27 cellular contexts compared by ENCODE assay signal in the genomic region with DNA sequence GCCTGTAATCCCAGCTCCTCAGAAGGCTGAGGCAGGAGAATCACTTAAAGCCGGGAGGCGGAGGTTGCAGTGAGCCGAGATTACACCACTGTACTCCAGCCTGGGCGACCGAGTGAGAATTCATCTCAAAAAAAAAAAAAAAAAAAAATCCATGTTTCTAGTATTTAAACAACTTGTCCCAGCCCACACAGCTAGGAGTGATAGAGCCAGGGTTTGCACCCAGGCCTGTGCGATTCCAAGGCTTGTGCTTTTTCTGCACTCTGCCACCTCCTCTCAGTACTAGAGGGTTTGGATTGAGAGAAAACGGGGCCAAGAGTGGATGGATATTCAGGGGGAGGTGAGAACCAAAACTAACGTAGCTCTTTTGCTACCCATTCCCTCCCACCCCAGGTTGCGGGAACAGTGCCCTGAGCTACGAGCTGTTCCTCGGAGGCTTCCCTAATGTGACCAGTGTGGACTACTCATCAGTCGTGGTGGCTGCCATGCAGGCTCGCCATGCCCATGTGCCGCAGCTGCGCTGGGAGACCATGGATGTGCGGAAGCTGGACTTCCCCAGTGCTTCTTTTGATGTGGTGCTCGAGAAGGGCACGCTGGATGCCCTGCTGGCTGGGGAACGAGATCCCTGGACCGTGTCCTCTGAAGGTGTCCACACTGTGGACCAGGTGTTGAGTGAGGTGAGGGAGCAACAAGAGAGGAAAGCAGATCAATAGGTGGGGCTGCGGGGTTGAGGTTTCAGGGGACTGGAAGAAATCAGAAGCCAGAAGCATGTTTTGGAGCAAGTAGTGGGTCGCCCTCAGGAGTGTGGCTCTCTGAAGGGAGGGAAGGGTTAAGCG. TPM values are rescaled to one million over a fixed set of nuclear protein-coding genes. Genes with fewer than 3 reads are reported as not detected.
DNase-seq lines count a peak whose midpoint lies in the region; ATAC-seq and TF ChIP-seq lines count a peak whose summit lies in the region.
"Had no signal": no experiment of that assay in that cellular context is flagged by ENCODE, and none has a peak within 500 bp of the region (broad histone marks: within the 10 kb centered on the region; RNA-seq: fewer than 3 reads in every experiment).

No MANE protein-coding gene starts in this region.

- H2AFZ ChIP-seq in neuronal stem cell (ENCODE audit: low read length): no peak overlapping the region
- no peak overlapping the region for H2AFZ ChIP-seq in GM23248

- H2BK120ac ChIP-seq in neuronal stem cell (ENCODE audit: low read depth, low read length): no peak overlapping the region

- H2BK12ac ChIP-seq in neuronal stem cell (ENCODE audit: low read length): no peak overlapping the region

- ATAC-seq in CD4-positive, CD25-positive, alpha-beta regulatory T cell (ENCODE audit: low read depth in 2 of 2): no peak
- ATAC-seq: HCT116 had no signal

- peak overlapping the region in 1 of 3 donors; percentile 84 for H3K27ac Mint-ChIP-seq in CD4-positive, CD25-positive, alpha-beta regulatory T cell
- H3K27ac Mint-ChIP-seq in chondrocyte (ENCODE audit: unreplicated experiment): no peak overlapping the region

- H3K4me2 ChIP-seq in neuronal stem cell (ENCODE audit: insufficient read depth, low read length, poor library complexity, severe bottlenecking) (no peak overlapping the region), GM23248 (ENCODE audit: unreplicated experiment) (no peak overlapping the region)

- no peak for TF ChIP-seq CTCF in chondrocyte (IDR thresholded peaks at IDR 0.05)

- H4K8ac ChIP-seq in neuronal stem cell (ENCODE audit: low read depth, low read length): no peak overlapping the region

- no peak overlapping the region for H2BK5ac ChIP-seq in neuronal stem cell (ENCODE audit: low read length)

- H3K27ac ChIP-seq in CD4-positive, CD25-positive, alpha-beta regulatory T cell (ENCODE audit: insufficient read depth, low read length, poor library complexity, severe bottlenecking): no peak overlapping the region
- H3K27ac ChIP-seq in neuronal stem cell (replicated peaks; ENCODE audit: low read length) (no peak overlapping the region), GM23248 (no peak overlapping the region)
- H3K27ac ChIP-seq: Peyer's patch, SK-N-MC had no signal

- peak overlapping the region; percentile 12 for H2BK15ac ChIP-seq in neuronal stem cell (ENCODE audit: low read length)

- H3K9me2 ChIP-seq in GM23248 (ENCODE audit: insufficient read depth): no peaks in the 10 kb centered on the region

- no peak overlapping the region for H3K4ac ChIP-seq in neuronal stem cell (ENCODE audit: low read length)

- peaks cover 6% of the 10 kb centered on the region; the same call in 1 of the 2 replicates for H3F3A ChIP-seq in GM23248 (ENCODE audit: insufficient read depth)

- H3K9ac ChIP-seq in neuronal stem cell (ENCODE audit: low read depth, low read length, poor library complexity) (peak overlapping the region; percentile 70), GM23248 (no peak overlapping the region)

- H3K4me1 Mint-ChIP-seq in CD4-positive, CD25-positive, alpha-beta regulatory T cell: peaks cover 0 to 23% (median 15%) of the 10 kb centered on the region in 4 donors
- peaks cover 17% of the 10 kb centered on the region for H3K4me1 Mint-ChIP-seq in chondrocyte (ENCODE audit: low read depth)

- H3K27me3 Mint-ChIP-seq in CD4-positive, CD25-positive, alpha-beta regulatory T cell: peaks cover 18% of the 10 kb centered on the region
- peaks cover 7% of the 10 kb centered on the region for H3K27me3 Mint-ChIP-seq in chondrocyte (ENCODE audit: low read depth)

- no CpG with 5 or more reads among the region's 23 CpGs for WGBS in neuronal stem cell (ENCODE audit: extremely low coverage in 2 of 2, insufficient read length in 2 of 2, insufficient replicate concordance in 1 of 2), 2 donors
- 85 to 88% methylated on average over 23 of the region's 23 CpGs for WGBS in GM23248 (ENCODE audit: low coverage in 1 of 2, low lambda C conversion rate in 2 of 2, missing lambda C conversion rate in 2 of 2), 2 experiments

- no peaks in the 10 kb centered on the region for H3K9me3 ChIP-seq in CD4-positive, CD25-positive, alpha-beta regulatory T cell (ENCODE audit: control insufficient read depth in 2 of 2, low read length in 2 of 2)
- H3K9me3 ChIP-seq in neuronal stem cell (replicated peaks in 1 of 2; ENCODE audit: control insufficient read depth in 2 of 2, insufficient read depth in 1 of 2, low read depth in 1 of 2, low read length in 2 of 2) (no peaks in the 10 kb centered on the region), GM23248 (ENCODE audit: low read depth) (no peaks in the 10 kb centered on the region)
- H3K9me3 ChIP-seq: Peyer's patch had no signal

- in situ Hi-C loops in GM23248 (cut with MboI): loop anchor here (10.0 kb wide), 1 partner anchor 362 kb away; no protein-coding TSS in a partner anchor

- H3K4me3 ChIP-seq in CD4-positive, CD25-positive, alpha-beta regulatory T cell (ENCODE audit: low read depth, low read length): no peak overlapping the region
- H3K4me3 ChIP-seq in neuronal stem cell (ENCODE audit: low read length in 2 of 2): no peak overlapping the region
- H3K4me3 ChIP-seq in GM23248: no peak overlapping the region
- H3K4me3 ChIP-seq: Peyer's patch, SK-N-MC had no signal

- H3K4me1 ChIP-seq in CD4-positive, CD25-positive, alpha-beta regulatory T cell (ENCODE audit: control insufficient read depth, insufficient read depth, low read length, poor library complexity, severe bottlenecking): peaks cover 20% of the 10 kb centered on the region
- H3K4me1 ChIP-seq in neuronal stem cell (ENCODE audit: control insufficient read depth in 2 of 2, insufficient read depth in 1 of 2, low read depth in 1 of 2, low read length in 2 of 2): peaks cover 3 to 7% of the 10 kb centered on the region in 2 donors
- H3K4me1 ChIP-seq in GM23248 (ENCODE audit: insufficient read depth): 0 out of 2 replicates have a peak, but pooled peaks cover 2% of the 10 kb centered on the region

- H3K36me3 Mint-ChIP-seq in CD4-positive, CD25-positive, alpha-beta regulatory T cell: peaks cover 8% of the 10 kb centered on the region
- H3K36me3 Mint-ChIP-seq in chondrocyte (ENCODE audit: low read depth): peaks cover 9% of the 10 kb centered on the region

- no peak overlapping the region for H3K14ac ChIP-seq in neuronal stem cell (ENCODE audit: low read length)

- H4K20me1 ChIP-seq in GM23248 (ENCODE audit: insufficient read depth): no peaks in the 10 kb centered on the region

- no peak overlapping the region for H3K23ac ChIP-seq in neuronal stem cell (ENCODE audit: low read depth, low read length, poor library complexity)

- H3K27me3 ChIP-seq in CD4-positive, CD25-positive, alpha-beta regulatory T cell (ENCODE audit: control insufficient read depth, insufficient read depth, low read length): peaks cover 3% of the 10 kb centered on the region
- H3K27me3 ChIP-seq in neuronal stem cell (ENCODE audit: control insufficient read depth in 3 of 3, insufficient read depth in 3 of 3, low read depth in 1 of 3, low read length in 3 of 3): peaks cover 18 to 34% (median 22%) of the 10 kb centered on the region in 3 experiments
- H3K27me3 ChIP-seq in GM23248 (replicated peaks; ENCODE audit: insufficient read depth): no peaks in the 10 kb centered on the region

- H3K18ac ChIP-seq in neuronal stem cell (ENCODE audit: low read length): no peak overlapping the region

- no peak overlapping the region for H2AK5ac ChIP-seq in neuronal stem cell (ENCODE audit: low read depth, low read length)

- peaks cover 4% of the 10 kb centered on the region for H3K79me1 ChIP-seq in neuronal stem cell (ENCODE audit: low read depth, low read length)

- no peak for DNase-seq in CD4-positive, CD25-positive, alpha-beta regulatory T cell
- DNase-seq in chondrocyte (ENCODE audit: low spot score) (peak; percentile 82), neuronal stem cell (ENCODE audit: low spot score) (no peak), T-helper 2 cell (no peak), OCI-M2 (lab: John Stamatoyannopoulos, UW; ENCODE audit: unreplicated experiment) (no peak), NOMO-1 treated with dmso at 0.1 percent for 144 hours (lab: John Stamatoyannopoulos, UW; ENCODE audit: unreplicated experiment) (no peak), GM23248 (no peak)
- DNase-seq: ACHN; CD4-positive, alpha-beta memory T cell; COR-L47; IMR-90; KG1; NCI-H1048; NCI-H1417; NCI-H1694; NCI-H2081; NCI-H2227 treated with DMSO at 0.1 percent for 48 hours; NCI-H526 treated with DMSO at 0.1 percent for 48 hours; Peyer's patch; SIG-M5 had no signal

- H3K4me3 Mint-ChIP-seq in CD4-positive, CD25-positive, alpha-beta regulatory T cell: peak overlapping the region in 3 of 4 donors; percentile 46 to 82 (median 77)
- no peak overlapping the region for H3K4me3 Mint-ChIP-seq in chondrocyte (ENCODE audit: unreplicated experiment)

- peaks cover 0 to 2% (median 0%) of the 10 kb centered on the region in 7 donors for H3K9me3 Mint-ChIP-seq in CD4-positive, CD25-positive, alpha-beta regulatory T cell
- no peaks in the 10 kb centered on the region for H3K9me3 Mint-ChIP-seq in chondrocyte (ENCODE audit: low read depth)

- no peak overlapping the region for H4K91ac ChIP-seq in neuronal stem cell (ENCODE audit: low read depth, low read length, poor library complexity)

- no peaks in the 10 kb centered on the region for H3K36me3 ChIP-seq in CD4-positive, CD25-positive, alpha-beta regulatory T cell (ENCODE audit: control insufficient read depth, insufficient read depth, low read length)
- H3K36me3 ChIP-seq in neuronal stem cell (replicated peaks in 1 of 2; ENCODE audit: control insufficient read depth in 2 of 2, insufficient read depth in 2 of 2, low read length in 2 of 2) (no peaks in the 10 kb centered on the region), GM23248 (ENCODE audit: low read depth) (no peaks in the 10 kb centered on the region)
- H3K36me3 ChIP-seq: Peyer's patch had no signal

- no peaks in the 10 kb centered on the region for H3K79me2 ChIP-seq in GM23248 (ENCODE audit: insufficient read depth)

RNA-seq across cellular contexts. Expression of gene CAMK2N2, which starts 4.1 kb away (rescaled TPM):
- 0.37 TPM for total RNA-seq in CD4-positive, CD25-positive, alpha-beta regulatory T cell
- not detected for polyA plus RNA-seq in CD4-positive, CD25-positive, alpha-beta regulatory T cell
- total RNA-seq in chondrocyte: 3.2 to 5.3 TPM (median 3.9 TPM) in 3 replicates
- 2.9 TPM for polyA plus RNA-seq in neuronal stem cell (2013, experiment 1 of 2)
- 2.7 TPM for polyA plus RNA-seq in neuronal stem cell (2013, experiment 2 of 2)
- total RNA-seq in GM23248 (2014; rRNA removed; shearing (Covaris generic)): 0.11 TPM in 1 of 2 replicates, not detected in the other
- 0.14 TPM in 1 of 2 replicates, not detected in the other for polyA plus RNA-seq in GM23248 (2016; fragmentation: Nextera tagmentation; extraction: Ambion mirVana)
- total RNA-seq: IMR-90, NCI-H460, OCI-LY7, Peyer's patch had no signal
- polyA plus RNA-seq: CD4-positive, alpha-beta memory T cell had no signal

RNA-seq across cellular contexts. Expression of gene EEF1AKMT4, which starts 7.8 kb away (rescaled TPM):
- 0.84 TPM for total RNA-seq in CD4-positive, CD25-positive, alpha-beta regulatory T cell
- polyA plus RNA-seq in CD4-positive, CD25-positive, alpha-beta regulatory T cell: 1 to 10 TPM; 5.1 to 7.5 (median 5.7) TPM
- total RNA-seq in chondrocyte: 4.3 to 5.0 TPM (median 4.4 TPM) in 3 replicates
- polyA plus RNA-seq in neuronal stem cell (2013, experiment 1 of 2): 2.8 TPM
- polyA plus RNA-seq in neuronal stem cell (2013, experiment 2 of 2): 2.5 TPM
- total RNA-seq in GM23248 (2014; rRNA removed; shearing (Covaris generic)): 4.0 and 7.2 TPM in 2 replicates
- 5.3 and 6.1 TPM in 2 replicates for polyA plus RNA-seq in GM23248 (2016; fragmentation: Nextera tagmentation; extraction: Ambion mirVana)

RNA-seq across cellular contexts. Expression of gene ALG3, which starts 8.5 kb away (rescaled TPM):
- 22.6 TPM for total RNA-seq in CD4-positive, CD25-positive, alpha-beta regulatory T cell
- 10 to 100 TPM; 49.6 to 64.0 (median 56.8) TPM for polyA plus RNA-seq in CD4-positive, CD25-positive, alpha-beta regulatory T cell
- 33.3 to 43.7 TPM (median 36.8 TPM) in 3 replicates for total RNA-seq in chondrocyte
- 34.1 TPM for polyA plus RNA-seq in neuronal stem cell (2013, experiment 1 of 2)
- 34.0 TPM for polyA plus RNA-seq in neuronal stem cell (2013, experiment 2 of 2)
- 52.7 and 66.1 TPM in 2 replicates for total RNA-seq in GM23248 (2014; rRNA removed; shearing (Covaris generic))
- polyA plus RNA-seq in GM23248 (2016; fragmentation: Nextera tagmentation; extraction: Ambion mirVana): 94.2 and 94.7 TPM in 2 replicates

RNA-seq across cellular contexts. Expression of gene ECE2, which starts 18.5 kb away (rescaled TPM):
- not detected for total RNA-seq in CD4-positive, CD25-positive, alpha-beta regulatory T cell
- polyA plus RNA-seq in CD4-positive, CD25-positive, alpha-beta regulatory T cell: not detected
- not detected in 3 replicates for total RNA-seq in chondrocyte
- 0.04 TPM for polyA plus RNA-seq in neuronal stem cell (2013, experiment 1 of 2)
- polyA plus RNA-seq in neuronal stem cell (2013, experiment 2 of 2): 0.06 TPM
- not detected in 2 replicates for total RNA-seq in GM23248 (2014; rRNA removed; shearing (Covaris generic))
- polyA plus RNA-seq in GM23248 (2016; fragmentation: Nextera tagmentation; extraction: Ambion mirVana): not detected in 2 replicates
- total RNA-seq: CD4-positive, alpha-beta memory T cell; Daoy; G401; IMR-90; NCI-H460; OCI-LY7; Peyer's patch had no signal
- polyA plus RNA-seq: BJ; CD4-positive, alpha-beta memory T cell; IMR-90 had no signal

RNA-seq across cellular contexts. Expression of gene VWA5B2, which starts 27.9 kb away (rescaled TPM):
- total RNA-seq in CD4-positive, CD25-positive, alpha-beta regulatory T cell: not detected
- polyA plus RNA-seq in CD4-positive, CD25-positive, alpha-beta regulatory T cell: under 1 TPM in 1 of 4 donors, not detected in 3; 0.74 TPM
- total RNA-seq in chondrocyte: 0.25 TPM in 1 of 3 replicates, not detected in the others
- 0.13 TPM for polyA plus RNA-seq in neuronal stem cell (2013, experiment 1 of 2)
- polyA plus RNA-seq in neuronal stem cell (2013, experiment 2 of 2): 0.21 TPM
- total RNA-seq in GM23248 (2014; rRNA removed; shearing (Covaris generic)): not detected in 2 replicates
- polyA plus RNA-seq in GM23248 (2016; fragmentation: Nextera tagmentation; extraction: Ambion mirVana): not detected in 2 replicates
- total RNA-seq: CD4-positive, alpha-beta memory T cell; Daoy; IMR-90; OCI-LY7 had no signal
- polyA plus RNA-seq: BJ, IMR-90 had no signal
